Comparison of ENCODE assay signal across 20 cellular contexts in genomic region chr9:70610287-70610644, GRCh38.
"Had no signal": no experiment of that assay in that cellular context is flagged by ENCODE, and none has a peak within 500 bp of the region (broad histone marks: within the 10 kb centered on the region; RNA-seq: fewer than 3 reads in every experiment).

No MANE protein-coding gene starts in this region.

- DNase-seq: activated CD4-positive, alpha-beta T cell treated with anti-CD3 and anti-CD28 coated beads for 4 hours; activated CD8-positive, alpha-beta T cell treated with anti-CD3 and anti-CD28 coated beads for 36 hours; activated effector memory CD4-positive, alpha-beta T cell treated with Interleukin-2 at 50 U/mL for 16 hours; activated naive CD4-positive, alpha-beta T cell treated with Interleukin-2 at 50 U/mL for 16 hours; activated T-cell treated with anti-CD3 and anti-CD28 coated beads, Interleukin-2, amount 50 U/mL, for 24 hours; amygdala; KG1; NCI-H1048; NCI-H146; NCI-H1930; NCI-H2107; NCI-H2171 treated with DMSO at 0.1 percent for 48 hours; NCI-H774; T-helper 1 cell had no signal

- H3K4me3 ChIP-seq: SK-N-MC had no signal

- H3K9me3 Mint-ChIP-seq: activated CD8-positive, alpha-beta T cell treated with anti-CD3 and anti-CD28 coated beads for 36 hours; activated T-cell treated with anti-CD3 and anti-CD28 coated beads, Interleukin-2, amount 50 U/mL, for 24 hours; activated T-helper 1 cell treated with anti-CD3 and anti-CD28 coated beads, Interleukin-12 subunit alpha, Interleukin-12 subunit beta, Interleukin-2, Interleukin-4 antibody, amounts not matched to agents 30 ng/mL and 10 ng/mL and 1 ng/mL, durations not matched to agents 14 hours and 24 hours and 36 hours; brain; IgD-negative memory B cell had no signal

- H3K36me3 Mint-ChIP-seq: activated naive CD8-positive, alpha-beta T cell; IgD-negative memory B cell had no signal

- H3K27ac Mint-ChIP-seq: activated CD8-positive, alpha-beta T cell treated with anti-CD3 and anti-CD28 coated beads for 36 hours; activated naive CD8-positive, alpha-beta T cell; activated T-cell treated with anti-CD3 and anti-CD28 coated beads, Interleukin-2, amount 50 U/mL, for 24 hours; activated T-helper 1 cell treated with anti-CD3 and anti-CD28 coated beads, Interleukin-12 subunit alpha, Interleukin-12 subunit beta, Interleukin-2, Interleukin-4 antibody, amounts not matched to agents 30 ng/mL and 10 ng/mL and 1 ng/mL, durations not matched to agents 14 hours and 24 hours and 36 hours had no signal

- H3K4me3 Mint-ChIP-seq: activated CD8-positive, alpha-beta T cell treated with anti-CD3 and anti-CD28 coated beads for 36 hours; activated naive CD8-positive, alpha-beta T cell; activated T-cell treated with anti-CD3 and anti-CD28 coated beads, Interleukin-2, amount 50 U/mL, for 24 hours; activated T-helper 1 cell treated with anti-CD3 and anti-CD28 coated beads, Interleukin-12 subunit alpha, Interleukin-12 subunit beta, Interleukin-2, Interleukin-4 antibody, amounts not matched to agents 30 ng/mL and 10 ng/mL and 1 ng/mL, durations not matched to agents 14 hours and 24 hours and 36 hours; brain; IgD-negative memory B cell had no signal

- H3K27me3 Mint-ChIP-seq: activated naive CD8-positive, alpha-beta T cell; activated T-cell treated with anti-CD3 and anti-CD28 coated beads, Interleukin-2, amount 50 U/mL, for 24 hours; brain; IgD-negative memory B cell had no signal

- H3K27ac ChIP-seq: SK-N-MC had no signal

- ATAC-seq: activated CD4-positive, CD25-positive, alpha-beta regulatory T cell treated with anti-CD3 and anti-CD28 coated beads, Interleukin-2, amount 50 U/mL, for 24 hours had no signal
